8 cellular contexts compared by ENCODE assay signal in the genomic region with DNA sequence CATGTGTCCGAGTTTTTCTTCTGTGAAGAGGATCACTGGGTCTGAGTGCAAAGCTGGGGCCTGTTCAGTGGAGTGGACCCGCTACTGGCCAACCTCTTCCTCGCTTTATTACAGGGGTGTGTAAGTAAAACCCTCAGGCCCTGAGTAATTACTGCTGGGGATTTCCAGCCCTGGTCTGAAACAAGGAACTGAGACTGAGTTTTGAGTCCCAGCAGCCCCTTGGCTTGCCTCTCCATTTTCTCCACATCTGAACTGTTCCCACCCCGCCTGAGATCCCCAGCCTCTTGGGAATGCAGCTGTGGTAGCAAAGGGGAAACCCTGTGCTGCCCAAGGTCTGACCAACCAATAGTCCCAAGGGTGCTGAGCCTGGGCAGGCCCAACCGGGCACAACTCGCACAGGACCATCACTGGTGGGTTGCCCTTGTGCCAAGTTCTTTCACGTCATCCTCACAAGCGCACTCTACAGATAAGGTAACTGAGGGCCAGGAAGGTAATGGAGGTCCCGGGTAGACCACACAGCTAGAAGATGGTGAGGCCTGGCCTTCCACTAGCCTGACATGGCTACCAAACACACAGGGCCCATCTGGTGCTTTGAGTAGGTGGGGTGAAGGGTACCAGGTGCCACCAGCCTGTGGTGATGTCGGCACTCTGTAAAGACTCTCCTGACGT. TPM values are rescaled to one million over a fixed set of nuclear protein-coding genes. Genes with fewer than 3 reads are reported as not detected.
DNase-seq lines count a peak whose midpoint lies in the region; ATAC-seq and TF ChIP-seq lines count a peak whose summit lies in the region.

No MANE protein-coding gene starts in this region.

- H3K27ac ChIP-seq in spleen: peak overlapping the region; percentile 76 to 94 (median 86)

- 51 to 75% (median 63%) methylated on average over 10 to 11 of the region's 11 CpGs for WGBS in spleen, 5 donors

- peak overlapping the region; percentile 81; the same call in 1 of the 2 replicates for H3K4me3 ChIP-seq in GM08714 (ENCODE audit: low read length)
- peak overlapping the region in 7 of 8 donors; percentile 42 to 70 (median 45) for H3K4me3 ChIP-seq in spleen

- no peak for TF ChIP-seq CTCF in spleen (IDR thresholded peaks at IDR 0.05 in 8 of 11, conservative IDR thresholded peaks at IDR 0.05 in 3 of 11)

- ATAC-seq in GM21515 (IDR thresholded peaks at IDR 0.05; ENCODE audit: unreplicated experiment): peak; percentile 34

- H3K9me3 ChIP-seq in spleen: no peaks in the 10 kb centered on the region

- peak overlapping the region; percentile 87 for H3K4me3 Mint-ChIP-seq in dendritic cell treated with granulocyte-macrophage colony-stimulating factor and Interleukin-4, amounts not matched to agents 40 ng/mL and 50 ng/mL, for 4 days

- H3K27me3 Mint-ChIP-seq in dendritic cell treated with granulocyte-macrophage colony-stimulating factor and Interleukin-4, amounts not matched to agents 40 ng/mL and 50 ng/mL, for 4 days: no peaks in the 10 kb centered on the region

- H3K4me1 Mint-ChIP-seq in dendritic cell treated with granulocyte-macrophage colony-stimulating factor and Interleukin-4, amounts not matched to agents 40 ng/mL and 50 ng/mL, for 4 days (ENCODE audit: low read depth): peaks cover 88% of the 10 kb centered on the region

- peaks cover 30% of the 10 kb centered on the region for H3K36me3 Mint-ChIP-seq in dendritic cell treated with granulocyte-macrophage colony-stimulating factor and Interleukin-4, amounts not matched to agents 40 ng/mL and 50 ng/mL, for 4 days (ENCODE audit: low read depth)

- H3K27ac Mint-ChIP-seq in dendritic cell treated with granulocyte-macrophage colony-stimulating factor and Interleukin-4, amounts not matched to agents 40 ng/mL and 50 ng/mL, for 4 days: peak overlapping the region; percentile 98

- peaks cover 0 to 18% (median 0%) of the 10 kb centered on the region in 6 donors for H3K36me3 ChIP-seq in spleen

- H3K9me3 Mint-ChIP-seq in dendritic cell treated with granulocyte-macrophage colony-stimulating factor and Interleukin-4, amounts not matched to agents 40 ng/mL and 50 ng/mL, for 4 days: no peaks in the 10 kb centered on the region

- peaks cover 86 to 100% (median 100%) of the 10 kb centered on the region in 6 donors for H3K4me1 ChIP-seq in spleen

- H3K27me3 ChIP-seq in spleen (replicated peaks in 1 of 7): no peaks in the 10 kb centered on the region

- intact Hi-C loops in dendritic cell treated with granulocyte-macrophage colony-stimulating factor and Interleukin-4, amounts not matched to agents 40 ng/mL and 50 ng/mL, for 4 days (cut with micrococcal nuclease): loop anchor here (2.0 kb wide), 1 partner anchor 43 kb away; the partner anchor contains the start of gene MED26
- intact Hi-C loops in spleen (cut with DNase I; ENCODE audit: low total_unique reads): no loop called here

- DNase-seq in NOMO-1 (lab: John Stamatoyannopoulos, UW; ENCODE audit: unreplicated experiment in 2 of 2) (peak; percentile 71 to 75), spleen (no peak), OCI-M2 (lab: John Stamatoyannopoulos, UW; ENCODE audit: unreplicated experiment) (no peak), D341Med (ENCODE audit: low spot score) (no peak), DMS153 (lab: John Stamatoyannopoulos, UW) (no peak)

- TF ChIP-seq POLR2A in spleen (IDR thresholded peaks at IDR 0.05): peak in 1 of 3 donors; percentile 58

RNA-seq across cellular contexts. Expression of gene SLC35E1, which starts 13.7 kb away (rescaled TPM):
- 10 to 100 TPM; 26.8 to 36.6 (median 33.0) TPM for total RNA-seq in spleen
- polyA plus RNA-seq in spleen: 10 to 100 TPM; 13.2 to 21.8 (median 16.4) TPM

RNA-seq across cellular contexts. Expression of gene MED26, which starts 42.1 kb away (rescaled TPM):
- total RNA-seq in spleen: 10 to 100 TPM; 10.4 to 20.4 (median 17.1) TPM
- 1 to 10 TPM; 6.5 to 9.8 (median 8.8) TPM for polyA plus RNA-seq in spleen

RNA-seq across cellular contexts. Expression of gene CHERP, which starts 43.7 kb away (rescaled TPM):
- 10 to 100 TPM; 19.7 to 55.6 (median 43.8) TPM for total RNA-seq in spleen
- 10 to 100 TPM; 14.3 to 32.5 (median 16.7) TPM for polyA plus RNA-seq in spleen

Comparison
In these comparisons a context has a peak if more than half of its experiments do, and no peak if none do; other contexts are left out.
1. DNase-seq: peak in NOMO-1 (2 of 2); none in spleen (single experiment), OCI-M2 (single experiment), D341Med (single experiment) and DMS153 (single experiment).